In the genomic region with DNA sequence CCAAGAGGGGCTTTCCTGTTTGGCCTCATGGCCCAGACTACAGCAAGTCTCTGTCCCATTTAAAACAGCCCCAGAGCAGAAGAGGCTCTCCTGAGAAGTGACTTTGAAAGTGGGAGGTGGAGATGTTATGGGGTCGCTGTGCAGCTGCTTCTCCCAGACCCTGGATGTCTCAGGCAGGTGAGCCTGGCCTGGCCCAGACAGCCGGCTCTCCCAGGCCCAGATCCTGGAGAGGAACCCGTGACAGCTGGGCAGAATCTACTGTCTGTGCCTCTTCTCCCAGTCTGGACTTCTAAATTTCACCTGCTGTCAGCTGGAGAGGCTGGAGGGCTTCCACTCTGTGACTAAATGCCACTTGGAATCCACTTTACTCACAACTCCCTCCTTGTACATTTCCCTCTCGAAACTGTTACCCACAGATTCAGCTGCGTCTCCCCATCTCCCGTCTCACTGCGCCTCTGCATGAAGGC, we compare ENCODE assay signal across 8 cellular contexts. TPM values are rescaled to one million over a fixed set of nuclear protein-coding genes. Genes with fewer than 3 reads are reported as not detected.
A peak's percentile ranks its signal among the peaks of the same experiment; 100 is the strongest.
DNase-seq lines count a peak whose midpoint lies in the region; ATAC-seq and TF ChIP-seq lines count a peak whose summit lies in the region.

No MANE protein-coding gene starts in this region.

- CTCF ChIA-PET in activated naive CD4-positive, alpha-beta T cell treated with anti-CD3 and anti-CD28 coated beads, Interleukin-2, amount 10 ng/mL, durations not matched to agents 7 days and 5 days (lab: Charles Lee), result interaction anchor here (0.7 to 3.4 kb wide), 6 partner anchors 13 to 78 kb away, joined by 3 to 36 read pairs (median 4); a partner anchor contains a TSS

- H3K9me3 Mint-ChIP-seq in activated naive CD4-positive, alpha-beta T cell treated with anti-CD3 and anti-CD28 coated beads, Interleukin-2, amount 10 ng/mL, durations not matched to agents 7 days and 5 days, result no peaks in the 10 kb centered on the region

- no peaks in the 10 kb centered on the region for H3K9me3 ChIP-seq in adrenal gland (replicated peaks in 1 of 3)
- H3K9me3 ChIP-seq in mesodermal cell (ENCODE audit: control insufficient read depth, low read length), result no peaks in the 10 kb centered on the region
- no peaks in the 10 kb centered on the region for H3K9me3 ChIP-seq in vagina

- H3K4me1 Mint-ChIP-seq in activated naive CD4-positive, alpha-beta T cell treated with anti-CD3 and anti-CD28 coated beads, Interleukin-2, amount 10 ng/mL, durations not matched to agents 7 days and 5 days, result peaks cover 85% of the 10 kb centered on the region

- WGBS in adrenal gland, 4 donors, result 58 to 79% (median 75%) methylated on average over 5 to 7 of the region's 7 CpGs
- WGBS in mesodermal cell (ENCODE audit: insufficient coverage in 2 of 2), 2 experiments, result 85 to 100% methylated on average over 3 to 7 of the region's 7 CpGs

- H3K27ac ChIP-seq in adrenal gland (peak overlapping the region; percentile 13 to 93 (median 58)), mesodermal cell (ENCODE audit: low read depth, low read length, severe bottlenecking) (peak overlapping the region; percentile 36), vagina (peak overlapping the region; percentile 49)

- H3K27me3 Mint-ChIP-seq in activated naive CD4-positive, alpha-beta T cell treated with anti-CD3 and anti-CD28 coated beads, Interleukin-2, amount 10 ng/mL, durations not matched to agents 7 days and 5 days, result peaks cover 4% of the 10 kb centered on the region

- H3K4me1 ChIP-seq in adrenal gland (replicated peaks in 1 of 2) (peaks cover 0 to 9% of the 10 kb centered on the region in 2 donors), mesodermal cell (ENCODE audit: control insufficient read depth, insufficient read depth, low read length, poor library complexity, severe bottlenecking) (peaks cover 5% of the 10 kb centered on the region), vagina (peaks cover 11% of the 10 kb centered on the region)

- TF ChIP-seq CTCF in adrenal gland (IDR thresholded peaks at IDR 0.05) (no peak), vagina (IDR thresholded peaks at IDR 0.05) (no peak)

- intact Hi-C loops in adrenal gland (cut with DNase I), result no loop called here
- intact Hi-C loops in vagina (cut with DNase I), result no loop called here

- peak overlapping the region; percentile 99 for H3K27ac Mint-ChIP-seq in activated naive CD4-positive, alpha-beta T cell treated with anti-CD3 and anti-CD28 coated beads, Interleukin-2, amount 10 ng/mL, durations not matched to agents 7 days and 5 days

- H3K4me3 Mint-ChIP-seq in activated naive CD4-positive, alpha-beta T cell treated with anti-CD3 and anti-CD28 coated beads, Interleukin-2, amount 10 ng/mL, durations not matched to agents 7 days and 5 days, result peak overlapping the region; percentile 69

- H3K36me3 Mint-ChIP-seq in activated naive CD4-positive, alpha-beta T cell treated with anti-CD3 and anti-CD28 coated beads, Interleukin-2, amount 10 ng/mL, durations not matched to agents 7 days and 5 days, result peaks cover 20% of the 10 kb centered on the region

- H3K27me3 ChIP-seq in adrenal gland (no peaks in the 10 kb centered on the region), vagina (no peaks in the 10 kb centered on the region)

- DNase-seq in activated naive CD4-positive, alpha-beta T cell treated with anti-CD3 and anti-CD28 coated beads, Interleukin-2, amount 10 ng/mL, durations not matched to agents 7 days and 5 days, result no peak
- DNase-seq in activated naive CD4-positive, alpha-beta T cell treated with Interleukin-2 at 50 U/mL for 16 hours, result no peak
- DNase-seq in adrenal gland (no peak), vagina (ENCODE audit: extremely low spot score in 2 of 2) (no peak), NCI-H128 (lab: John Stamatoyannopoulos, UW; ENCODE audit: unreplicated experiment) (no peak)
- no peak for DNase-seq in activated CD4-positive, alpha-beta T cell treated with anti-CD3 and anti-CD28 coated beads, Interleukin-2, amount 50 U/mL, for 48 hours

- TF ChIP-seq POLR2A in adrenal gland (IDR thresholded peaks at IDR 0.05) (no peak), vagina (IDR thresholded peaks at IDR 0.05) (no peak)

- no peak for ATAC-seq in HG03097 (IDR thresholded peaks at IDR 0.05; ENCODE audit: low FRiP score, unreplicated experiment)

- no peak overlapping the region for H3K4me3 ChIP-seq in adrenal gland
- no peak overlapping the region for H3K4me3 ChIP-seq in mesodermal cell (ENCODE audit: extremely low read depth, insufficient read depth, low read length, poor library complexity, severe bottlenecking)
- no peak overlapping the region for H3K4me3 ChIP-seq in vagina

- H3K36me3 ChIP-seq in adrenal gland (replicated peaks in 1 of 2), result peaks cover 0 to 8% of the 10 kb centered on the region in 2 donors
- peaks cover 5% of the 10 kb centered on the region for H3K36me3 ChIP-seq in mesodermal cell (ENCODE audit: control insufficient read depth, insufficient read depth, low read length)
- no peaks in the 10 kb centered on the region for H3K36me3 ChIP-seq in vagina

RNA-seq across cellular contexts. Expression of a gene that starts 20.5 kb away (rescaled TPM):
- 10 to 100 TPM in 1 of 8 donors, 1 to 10 TPM in 7; 3.8 to 11.7 (median 6.9) TPM for total RNA-seq in adrenal gland
- polyA plus RNA-seq in adrenal gland, result 1 to 10 TPM; 1.1 to 6.8 (median 2.2) TPM
- polyA plus RNA-seq in mesodermal cell (2013, experiment 1 of 2), result 5.6 TPM
- 3.6 TPM for polyA plus RNA-seq in mesodermal cell (2013, experiment 2 of 2)
- total RNA-seq in vagina, result 2.5 TPM

RNA-seq across cellular contexts. Expression of a gene that starts 33.8 kb away (rescaled TPM):
- total RNA-seq in adrenal gland, result 10 to 100 TPM; 11.1 to 31.4 (median 17.9) TPM
- polyA plus RNA-seq in adrenal gland, result 10 to 100 TPM in 1 of 3 donors, 1 to 10 TPM in 2; 4.8 to 13.2 (median 10.0) TPM
- polyA plus RNA-seq in mesodermal cell (2013, experiment 1 of 2), result 2.9 TPM
- 2.5 TPM for polyA plus RNA-seq in mesodermal cell (2013, experiment 2 of 2)
- total RNA-seq in vagina, result 11.8 TPM
